ENCODE assay signal across 16 cellular contexts in genomic region chr7:96773483-96773882, GRCh38.
"Had no signal": no experiment of that assay in that cellular context is flagged by ENCODE, and none has a peak within 500 bp of the region (broad histone marks: within the 10 kb centered on the region; RNA-seq: fewer than 3 reads in every experiment).

No MANE protein-coding gene starts in this region.

- ATAC-seq: foreskin keratinocyte, gastrocnemius medialis, heart right ventricle, left cardiac atrium, left lung, left ventricle myocardium superior, lower lobe of right lung had no signal

- DNase-seq: dermis blood vessel endothelial cell; dorsolateral prefrontal cortex; effector CD4-positive, alpha-beta T cell; effector memory CD4-positive, alpha-beta T cell; foreskin keratinocyte; gastrocnemius medialis; glutamatergic neuron; head of caudate nucleus; heart right ventricle; hippocampal formation; left cardiac atrium; left lung; left ventricle myocardium superior; lower lobe of right lung; mesenchymal stem cell; midbrain had no signal
